Comparison of ENCODE assay signal across 32 cellular contexts in the genomic region with DNA sequence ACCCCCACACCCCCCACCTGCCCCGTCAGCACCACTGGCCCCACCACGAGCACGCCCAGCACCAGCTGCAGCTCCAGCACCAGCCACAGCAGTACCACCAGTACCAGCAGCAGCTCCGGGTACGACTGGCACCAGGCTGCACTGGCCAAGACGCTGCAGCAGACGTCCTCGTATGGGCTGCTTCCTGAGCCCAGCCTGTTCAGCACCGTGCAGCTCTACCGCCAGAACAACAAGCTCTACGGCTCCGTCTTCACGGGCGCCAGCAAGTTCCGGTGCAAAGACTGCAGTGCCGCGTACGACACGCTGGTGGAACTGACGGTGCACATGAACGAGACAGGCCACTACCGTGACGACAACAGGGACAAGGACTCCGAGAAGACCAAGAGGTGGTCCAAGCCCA.
"Had no signal": no experiment of that assay in that cellular context is flagged by ENCODE, and none has a peak within 500 bp of the region (broad histone marks: within the 10 kb centered on the region; RNA-seq: fewer than 3 reads in every experiment).

No MANE protein-coding gene starts in this region.

- H3K4me3 ChIP-seq: adrenal gland, ascending aorta, body of pancreas, breast epithelium, cardiac muscle cell had no signal

- H3K27ac ChIP-seq: adrenal gland, ascending aorta, body of pancreas, brain microvascular endothelial cell, breast epithelium, cardiac muscle cell had no signal

- H3K9me3 ChIP-seq: adrenal gland, ascending aorta, body of pancreas, breast epithelium had no signal

- H3K27me3 ChIP-seq: adrenal gland, ascending aorta, body of pancreas, brain microvascular endothelial cell, breast epithelium, cardiac muscle cell had no signal

- ATAC-seq: activated naive CD4-positive, alpha-beta T cell treated with anti-CD3 and anti-CD28 coated beads, Interleukin-2, amount 50 U/mL, for 72 hours; activated naive CD8-positive, alpha-beta T cell treated with anti-CD3 and anti-CD28 coated beads, Interleukin-2, amount 50 U/mL, for 24 hours; activated T-cell treated with anti-CD3 and anti-CD28 coated beads, Interleukin-2, amount 50 U/mL, for 4 hours; activated T-cell treated with anti-CD3 and anti-CD28 coated beads, Interleukin-2, amount 50 U/mL, for 72 hours; activated T-helper 17 cell treated with anti-CD3 and anti-CD28 coated beads, Interleukin-2, amount 50 U/mL, for 72 hours; body of pancreas had no signal

- H3K4me1 ChIP-seq: adrenal gland, ascending aorta, breast epithelium had no signal

- DNase-seq: activated effector memory CD4-positive, alpha-beta T cell treated with anti-CD3 and anti-CD28 coated beads, Interleukin-2, amount 50 U/mL, for 16 hours; activated effector memory CD4-positive, alpha-beta T cell treated with Interleukin-2 at 50 U/mL for 16 hours; activated gamma-delta T cell; activated gamma-delta T cell treated with Interleukin-2 at 50 U/mL for 16 hours; activated naive CD4-positive, alpha-beta T cell; activated naive CD4-positive, alpha-beta T cell treated with anti-CD3 and anti-CD28 coated beads for 36 hours; activated naive CD4-positive, alpha-beta T cell treated with anti-CD3 and anti-CD28 coated beads, Interleukin-2, amount 10 ng/mL, durations not matched to agents 7 days and 5 days; activated naive CD4-positive, alpha-beta T cell treated with anti-CD3 and anti-CD28 coated beads, Interleukin-2, amount 50 U/mL, for 16 hours; activated naive CD4-positive, alpha-beta T cell treated with Interleukin-2 at 50 U/mL for 16 hours; activated naive CD8-positive, alpha-beta T cell treated with anti-CD3 and anti-CD28 coated beads for 36 hours; activated naive CD8-positive, alpha-beta T cell treated with anti-CD3 and anti-CD28 coated beads, Interleukin-2, amount 10 ng/mL, durations not matched to agents 7 days and 5 days; activated naive CD8-positive, alpha-beta T cell treated with anti-CD3 and anti-CD28 coated beads, Interleukin-2, amount 50 U/mL, for 24 hours; activated T-cell treated with anti-CD3 and anti-CD28 coated beads, Interleukin-2, amount 50 U/mL, for 1 hour; activated T-cell treated with anti-CD3 and anti-CD28 coated beads, Interleukin-2, amount 50 U/mL, for 24 hours; activated T-cell treated with anti-CD3 and anti-CD28 coated beads, Interleukin-2, amount 50 U/mL, for 4 hours; activated T-cell treated with anti-CD3 and anti-CD28 coated beads, Interleukin-2, amount 50 U/mL, for 48 hours; activated T-cell treated with anti-CD3 and anti-CD28 coated beads, Interleukin-2, amount 50 U/mL, for 72 hours; amniotic stem cell; amygdala; anterior cingulate cortex; aorta; body of pancreas; brain microvascular endothelial cell; caudate nucleus; central memory CD4-positive, alpha-beta T cell; cerebellar nuclear complex had no signal

- H3K36me3 ChIP-seq: brain microvascular endothelial cell, cardiac muscle cell had no signal
